In genomic region chr16:30894540-30895368, GRCh38 we compare ENCODE assay signal across 8 cellular contexts. TPM values are rescaled to one million over a fixed set of nuclear protein-coding genes. Genes with fewer than 3 reads are reported as not detected.
DNase-seq lines count a peak whose midpoint lies in the region; ATAC-seq and TF ChIP-seq lines count a peak whose summit lies in the region.

No MANE protein-coding gene starts in this region.

- peak overlapping the region; percentile 93 for H3K9ac ChIP-seq in fibroblast of lung (ENCODE audit: insufficient read depth, low read length)
- H3K9ac ChIP-seq in rectal smooth muscle tissue (ENCODE audit: low read length), result peak overlapping the region; percentile 29

- no peaks in the 10 kb centered on the region for H4K20me1 ChIP-seq in fibroblast of lung (ENCODE audit: control insufficient read depth, extremely low read depth, insufficient read depth, low read length)

- peaks cover 12% of the 10 kb centered on the region for H3K79me2 ChIP-seq in fibroblast of lung (ENCODE audit: control insufficient read depth, insufficient read depth, low read length)

- TF ChIP-seq CTCF in GM12865 (IDR thresholded peaks at IDR 0.05; ENCODE audit: insufficient read depth, low read depth, low read length, missing control alignments) (no peak), fibroblast of lung (conservative IDR thresholded peaks at IDR 0.05 in 1 of 2, IDR thresholded peaks at IDR 0.05 in 1 of 2; ENCODE audit: low read depth in 1 of 2, low read length in 2 of 2) (no peak)

- DNase-seq in GM12865 (ENCODE audit: low read depth) (no peak), SJSA1 (ENCODE audit: low read depth in 1 of 2, low spot score in 2 of 2) (no peak), fibroblast of lung (ENCODE audit: low read depth in 2 of 2) (peak in 1 of 2 donors; percentile 57), MV-4-11 (lab: John Stamatoyannopoulos, UW) (no peak)

- H2AFZ ChIP-seq in fibroblast of lung (ENCODE audit: low read length), result peak overlapping the region; percentile 98

- H3K4me1 ChIP-seq in SJSA1 (replicated peaks) (peaks cover 44% of the 10 kb centered on the region), fibroblast of lung (ENCODE audit: control insufficient read depth, extremely low read depth, insufficient read depth, low read length) (peaks cover 24% of the 10 kb centered on the region), rectal smooth muscle tissue (ENCODE audit: control insufficient read depth, insufficient read depth, low read length) (peaks cover 27% of the 10 kb centered on the region)

- H3K36me3 ChIP-seq in SJSA1 (peaks cover 24% of the 10 kb centered on the region), fibroblast of lung (ENCODE audit: control insufficient read depth, insufficient read depth, low read length) (peaks cover 1% of the 10 kb centered on the region), rectal smooth muscle tissue (ENCODE audit: control insufficient read depth, insufficient read depth, low read length) (no peaks in the 10 kb centered on the region)

- H3K27me3 ChIP-seq in SJSA1 (replicated peaks), result no peaks in the 10 kb centered on the region
- no peaks in the 10 kb centered on the region for H3K27me3 ChIP-seq in fibroblast of lung (ENCODE audit: control insufficient read depth, insufficient read depth, low read length)
- no peaks in the 10 kb centered on the region for H3K27me3 ChIP-seq in rectal smooth muscle tissue (ENCODE audit: control insufficient read depth, insufficient read depth, low read length)

- H3K4me3 ChIP-seq in GM12865 (ENCODE audit: low read depth, low read length) (peak overlapping the region; percentile 23; the same call in 1 of the 2 replicates), SJSA1 (peak overlapping the region; percentile 85), fibroblast of lung (replicated peaks in 1 of 4; ENCODE audit: control extremely low read depth in 1 of 4, insufficient read depth in 1 of 4, low read depth in 3 of 4, low read length in 4 of 4) (peak overlapping the region; percentile 36 to 83 (median 51)), rectal smooth muscle tissue (ENCODE audit: low read length) (peak overlapping the region; percentile 67)

- H3K4me2 ChIP-seq in fibroblast of lung (ENCODE audit: extremely low read depth, insufficient read depth, low read length), result peak overlapping the region; percentile 88

- no peaks in the 10 kb centered on the region for H3K9me3 ChIP-seq in SJSA1 (replicated peaks)
- H3K9me3 ChIP-seq in fibroblast of lung (ENCODE audit: control insufficient read depth, insufficient read depth, low read depth, low read length), result no peaks in the 10 kb centered on the region

- ATAC-seq in activated CD4-positive, CD25-positive, alpha-beta regulatory T cell treated with anti-CD3 and anti-CD28 coated beads, Interleukin-2, amount 50 U/mL, for 24 hours, result no peak
- ATAC-seq in GM21515 (IDR thresholded peaks at IDR 0.05; ENCODE audit: unreplicated experiment) (no peak), GM19463 (IDR thresholded peaks at IDR 0.05; ENCODE audit: unreplicated experiment) (no peak)

- H3K27ac ChIP-seq in SJSA1 (peak overlapping the region; percentile 57), fibroblast of lung (ENCODE audit: insufficient read depth, low read length) (peak overlapping the region; percentile 82), rectal smooth muscle tissue (ENCODE audit: low read depth, low read length) (peak overlapping the region; percentile 99)

RNA-seq across cellular contexts. Expression of gene BCL7C, which starts 0.9 kb away (rescaled TPM):
- 52.8 and 58.5 TPM in 2 replicates for total RNA-seq in SJSA1 (2014; rRNA removed; shearing (Covaris generic))
- 28.2 and 31.3 TPM in 2 replicates for total RNA-seq in fibroblast of lung
- 24.8 and 25.6 TPM in 2 replicates for polyA plus RNA-seq in fibroblast of lung
- 31.0 and 45.2 TPM in 2 replicates for polyA plus RNA-seq in fibroblast of lung (2012)
- 5.8 and 9.5 TPM in 2 replicates for polyA minus RNA-seq in fibroblast of lung (ENCODE audit: low replicate concordance)

RNA-seq across cellular contexts. Expression of gene CTF1, which starts 1.7 kb away (rescaled TPM):
- total RNA-seq in SJSA1 (2014; rRNA removed; shearing (Covaris generic)), result 1.3 and 3.5 TPM in 2 replicates
- 1.8 and 5.3 TPM in 2 replicates for total RNA-seq in fibroblast of lung
- 8.8 and 9.8 TPM in 2 replicates for polyA plus RNA-seq in fibroblast of lung
- 9.3 and 10.5 TPM in 2 replicates for polyA plus RNA-seq in fibroblast of lung (2012)
- 19.1 and 31.8 TPM in 2 replicates for polyA minus RNA-seq in fibroblast of lung (ENCODE audit: low replicate concordance)

RNA-seq across cellular contexts. Expression of gene FBXL19, which starts 28.6 kb away (rescaled TPM):
- total RNA-seq in SJSA1 (2014; rRNA removed; shearing (Covaris generic)), result 7.1 and 8.9 TPM in 2 replicates
- total RNA-seq in fibroblast of lung, result 13.1 and 14.5 TPM in 2 replicates
- polyA plus RNA-seq in fibroblast of lung, result 3.1 and 3.9 TPM in 2 replicates
- polyA plus RNA-seq in fibroblast of lung (2012), result 9.6 and 12.5 TPM in 2 replicates
- 6.6 and 7.8 TPM in 2 replicates for polyA minus RNA-seq in fibroblast of lung (ENCODE audit: low replicate concordance)

RNA-seq across cellular contexts. Expression of gene ORAI3, which starts 54.1 kb away (rescaled TPM):
- 8.7 and 9.1 TPM in 2 replicates for total RNA-seq in SJSA1 (2014; rRNA removed; shearing (Covaris generic))
- total RNA-seq in fibroblast of lung, result 44.2 and 74.1 TPM in 2 replicates
- polyA plus RNA-seq in fibroblast of lung, result 24.6 and 41.1 TPM in 2 replicates
- polyA plus RNA-seq in fibroblast of lung (2012), result 19.0 and 29.7 TPM in 2 replicates
- polyA minus RNA-seq in fibroblast of lung (ENCODE audit: low replicate concordance), result 35.2 and 72.6 TPM in 2 replicates

Comparison
In these comparisons a context has a peak if more than half of its experiments do, and no peak if none do; other contexts are left out.
1. H3K4me3 ChIP-seq: peak in every context shown above with its lines; median percentile 85 in SJSA1; 67 in rectal smooth muscle tissue; 51 in fibroblast of lung; 23 in GM12865.